In genomic region chr18:2570772-2571199, GRCh38 we compare ENCODE assay signal across 8 cellular contexts. TPM values are rescaled to one million over a fixed set of nuclear protein-coding genes. Genes with fewer than 3 reads are reported as not detected.
DNase-seq lines count a peak whose midpoint lies in the region; ATAC-seq and TF ChIP-seq lines count a peak whose summit lies in the region.

No MANE protein-coding gene starts in this region.

- peaks cover 31% of the 10 kb centered on the region for H3K4me1 ChIP-seq in DOHH2 (ENCODE audit: control insufficient read depth, low read length)
- H3K4me1 ChIP-seq in SJSA1 (replicated peaks) = peaks cover 14% of the 10 kb centered on the region; the same call in 1 of the 2 replicates

- DNase-seq in HT-29 (ENCODE audit: low spot score) (peak; percentile 88), SJSA1 (ENCODE audit: low read depth in 1 of 2, low spot score in 2 of 2) (peak in 1 of 2 experiments; percentile 75), amniotic stem cell (lab: John Stamatoyannopoulos, UW) (peak; percentile 45), left ventricle myocardium superior (peak; percentile 80), posterior vena cava (ENCODE audit: low spot score) (peak; percentile 92), NCI-H1048 (lab: John Stamatoyannopoulos, UW) (no peak)

- intact Hi-C loops in left ventricle myocardium superior (cut with micrococcal nuclease) (no loop called here), posterior vena cava (cut with DNase I) (loop anchor here in 1 of 2 donors (2.0 kb wide), 1 partner anchor 86 kb away; no protein-coding TSS in a partner anchor)

- H3K4me3 ChIP-seq in DOHH2 (ENCODE audit: low read length) = peak overlapping the region; percentile 98
- H3K4me3 ChIP-seq in SJSA1 = peak overlapping the region; percentile 70

- H3K27ac ChIP-seq in DOHH2 (ENCODE audit: low read depth, low read length) (peak overlapping the region; percentile 84), SJSA1 (peak overlapping the region; percentile 100)

- H3K79me2 ChIP-seq in DOHH2 (ENCODE audit: control insufficient read depth, low read length) = peaks cover 81% of the 10 kb centered on the region

- ATAC-seq in GM21423 (IDR thresholded peaks at IDR 0.05; ENCODE audit: unreplicated experiment) (peak; percentile 34), left ventricle myocardium superior (peak; percentile 90)

- H4K20me1 ChIP-seq in DOHH2 (ENCODE audit: control insufficient read depth, insufficient read depth, low read depth, low read length) = no peaks in the 10 kb centered on the region

- H3K9me3 ChIP-seq in DOHH2 (ENCODE audit: control insufficient read depth, insufficient read depth, low read length) (no peaks in the 10 kb centered on the region), SJSA1 (replicated peaks) (no peaks in the 10 kb centered on the region)

- H3K36me3 ChIP-seq in DOHH2 (ENCODE audit: control insufficient read depth, low read length) = peaks cover 54% of the 10 kb centered on the region
- peaks cover 38% of the 10 kb centered on the region for H3K36me3 ChIP-seq in SJSA1

- TF ChIP-seq CTCF in DOHH2 (IDR thresholded peaks at IDR 0.05; ENCODE audit: low read depth, low read length, poor library complexity, severe bottlenecking) = no peak

- no peaks in the 10 kb centered on the region for H3K9me2 ChIP-seq in DOHH2 (replicated peaks; ENCODE audit: control insufficient read depth, low read length)

- no peaks in the 10 kb centered on the region for H3F3A ChIP-seq in DOHH2 (ENCODE audit: control insufficient read depth, insufficient read depth)

- H3K4me2 ChIP-seq in DOHH2 (ENCODE audit: low read length) = peak overlapping the region; percentile 88

- H3K27me3 ChIP-seq in DOHH2 (ENCODE audit: control insufficient read depth, low read length) (no peaks in the 10 kb centered on the region), SJSA1 (replicated peaks) (no peaks in the 10 kb centered on the region)

RNA-seq across cellular contexts. Expression of gene METTL4, which starts 0.5 kb away (rescaled TPM):
- total RNA-seq in HT-29 (2014; rRNA removed; shearing (Covaris generic)) = 4.4 and 5.1 TPM in 2 replicates
- total RNA-seq in SJSA1 (2014; rRNA removed; shearing (Covaris generic)) = 12.9 and 13.3 TPM in 2 replicates
- total RNA-seq in left ventricle myocardium superior (5.9 TPM), posterior vena cava (1 to 10 TPM; 7.4 to 8.6 TPM)

RNA-seq across cellular contexts. Expression of gene NDC80, which starts 0.6 kb away (rescaled TPM):
- total RNA-seq in HT-29 (2014; rRNA removed; shearing (Covaris generic)) = 19.4 and 22.7 TPM in 2 replicates
- total RNA-seq in SJSA1 (2014; rRNA removed; shearing (Covaris generic)) = 69.6 and 75.8 TPM in 2 replicates
- 0.50 TPM for total RNA-seq in left ventricle myocardium superior
- 1 to 10 TPM in 1 of 2 donors, under 1 TPM in 1; 0.48 to 1.4 TPM for total RNA-seq in posterior vena cava
